ENCODE assay signal across 13 cellular contexts in the genomic region with DNA sequence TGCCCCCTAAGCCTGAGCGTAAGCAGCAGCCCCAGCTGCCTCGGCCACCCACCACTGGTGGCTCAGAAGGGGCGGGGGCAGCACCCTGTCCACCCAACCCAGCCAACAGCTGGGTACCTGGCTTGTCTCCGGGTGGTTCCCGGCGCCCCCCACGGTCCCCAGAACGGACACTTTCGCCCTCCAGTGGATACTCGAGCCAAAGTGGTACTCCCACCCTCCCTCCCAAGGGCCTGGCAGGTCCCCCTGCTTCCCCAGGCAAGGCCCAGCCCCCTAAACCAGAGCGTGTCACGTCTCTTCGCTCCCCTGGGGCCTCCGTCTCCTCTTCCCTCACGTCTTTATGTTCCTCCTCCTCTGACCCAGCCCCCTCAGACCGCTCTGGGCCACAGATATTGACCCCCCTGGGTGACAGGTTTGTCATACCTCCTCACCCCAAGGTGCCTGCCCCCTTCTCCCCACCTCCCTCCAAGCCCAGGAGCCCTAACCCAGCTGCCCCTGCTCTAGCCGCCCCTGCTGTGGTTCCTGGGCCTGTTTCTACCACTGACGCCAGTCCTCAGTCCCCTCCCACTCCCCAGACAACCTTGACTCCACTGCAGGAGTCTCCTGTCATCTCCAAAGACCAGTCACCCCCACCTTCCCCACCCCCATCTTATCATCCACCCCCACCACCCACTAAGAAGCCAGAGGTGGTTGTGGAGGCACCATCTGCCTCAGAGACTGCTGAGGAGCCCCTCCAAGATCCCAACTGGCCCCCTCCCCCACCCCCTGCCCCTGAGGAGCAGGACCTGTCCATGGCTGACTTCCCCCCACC.
"Had no signal": no experiment of that assay in that cellular context is flagged by ENCODE, and none has a peak within 500 bp of the region (broad histone marks: within the 10 kb centered on the region; RNA-seq: fewer than 3 reads in every experiment).

No MANE protein-coding gene starts in this region.

- DNase-seq: activated CD4-positive, alpha-beta T cell treated with anti-CD3 and anti-CD28 coated beads, Interleukin-2, amount 10 ng/mL, durations not matched to agents 7 days and 5 days; activated naive CD8-positive, alpha-beta T cell treated with anti-CD3 and anti-CD28 coated beads for 36 hours; anterior cingulate cortex; dorsolateral prefrontal cortex; left colon; stimulated activated CD4-positive, alpha-beta T cell treated with anti-CD3 and anti-CD28 coated beads, Interleukin-4, amount 100 ng/mL, for 4 hours; stimulated activated naive CD8-positive, alpha-beta T cell treated with anti-CD3 and anti-CD28 coated beads, Interleukin-15, amount 100 ng/mL, for 72 hours had no signal

- H3K27ac Mint-ChIP-seq: activated CD4-positive, alpha-beta T cell treated with anti-CD3 and anti-CD28 coated beads, Interleukin-2, amount 10 ng/mL, durations not matched to agents 7 days and 5 days; activated naive CD8-positive, alpha-beta T cell treated with anti-CD3 and anti-CD28 coated beads for 36 hours; memory B cell had no signal

- H3K4me3 ChIP-seq: dorsolateral prefrontal cortex, pancreas, thoracic aorta, vagina had no signal

- H3K27ac ChIP-seq: pancreas, thoracic aorta, vagina had no signal

- FAIRE-seq: bronchial epithelial cell, pancreas had no signal

- ATAC-seq: left colon, pancreas had no signal

- H3K9me3 Mint-ChIP-seq: activated CD4-positive, alpha-beta T cell treated with anti-CD3 and anti-CD28 coated beads, Interleukin-2, amount 10 ng/mL, durations not matched to agents 7 days and 5 days; activated naive CD8-positive, alpha-beta T cell treated with anti-CD3 and anti-CD28 coated beads for 36 hours; memory B cell; neural crest cell; stimulated activated naive CD8-positive, alpha-beta T cell treated with anti-CD3 and anti-CD28 coated beads, Interleukin-15, amount 100 ng/mL, for 72 hours had no signal

- H3K27me3 Mint-ChIP-seq: activated CD4-positive, alpha-beta T cell treated with anti-CD3 and anti-CD28 coated beads, Interleukin-2, amount 10 ng/mL, durations not matched to agents 7 days and 5 days; activated naive CD8-positive, alpha-beta T cell treated with anti-CD3 and anti-CD28 coated beads for 36 hours; stimulated activated naive CD8-positive, alpha-beta T cell treated with anti-CD3 and anti-CD28 coated beads, Interleukin-15, amount 100 ng/mL, for 72 hours had no signal

- H3K9me3 ChIP-seq: pancreas, thoracic aorta, vagina had no signal

- H3K4me3 Mint-ChIP-seq: activated CD4-positive, alpha-beta T cell treated with anti-CD3 and anti-CD28 coated beads, Interleukin-2, amount 10 ng/mL, durations not matched to agents 7 days and 5 days; activated naive CD8-positive, alpha-beta T cell treated with anti-CD3 and anti-CD28 coated beads for 36 hours; memory B cell; neural crest cell had no signal

- H3K27me3 ChIP-seq: dorsolateral prefrontal cortex, pancreas, vagina had no signal
